In genomic region chr4:37836838-37837413, GRCh38 we compare ENCODE assay signal across 15 cellular contexts. TPM values are rescaled to one million over a fixed set of nuclear protein-coding genes. Genes with fewer than 3 reads are reported as not detected.
DNase-seq lines count a peak whose midpoint lies in the region; TF ChIP-seq lines count a peak whose summit lies in the region.
"Had no signal": no experiment of that assay in that cellular context is flagged by ENCODE, and none has a peak within 500 bp of the region (broad histone marks: within the 10 kb centered on the region; RNA-seq: fewer than 3 reads in every experiment).

No MANE protein-coding gene starts in this region.

- intact Hi-C loops in esophagus squamous epithelium (cut with DNase I): loop anchor here (10.0 kb wide), 1 partner anchor 138 kb away; no protein-coding TSS in a partner anchor

- no peaks in the 10 kb centered on the region for H3K27me3 Mint-ChIP-seq in T-helper 2 cell treated with Interferon-gamma antibody and Interleukin-4, amounts not matched to agents 5 μg/mL and 100 μg/mL, for 36 hours (ENCODE audit: low read depth)

- no peaks in the 10 kb centered on the region for H3K27me3 ChIP-seq in esophagus squamous epithelium
- no peaks in the 10 kb centered on the region for H3K27me3 ChIP-seq in skeletal muscle satellite cell (ENCODE audit: control insufficient read depth, insufficient read depth, low read length)
- H3K27me3 ChIP-seq: thyroid gland had no signal

- H3K4me1 ChIP-seq in esophagus squamous epithelium: peaks cover 0 to 27% (median 3%) of the 10 kb centered on the region in 3 donors
- peaks cover 11% of the 10 kb centered on the region for H3K4me1 ChIP-seq in skeletal muscle satellite cell (ENCODE audit: control insufficient read depth, insufficient read depth, low read length)
- H3K4me1 ChIP-seq: thyroid gland had no signal

- H3K27ac ChIP-seq in esophagus squamous epithelium: peak overlapping the region; percentile 14 to 55 (median 28)
- H3K27ac ChIP-seq: thyroid gland, VCaP had no signal

- no peaks in the 10 kb centered on the region for H3K9me3 Mint-ChIP-seq in T-helper 2 cell treated with Interferon-gamma antibody and Interleukin-4, amounts not matched to agents 5 μg/mL and 100 μg/mL, for 36 hours

- H3K4me2 ChIP-seq in skeletal muscle satellite cell (ENCODE audit: low read length): peak overlapping the region; percentile 37

- H3K4me3 ChIP-seq in esophagus squamous epithelium (no peak overlapping the region), skeletal muscle satellite cell (ENCODE audit: low read length) (no peak overlapping the region)
- H3K4me3 ChIP-seq: thyroid gland had no signal

- peaks cover 19% of the 10 kb centered on the region for H3K4me1 Mint-ChIP-seq in T-helper 2 cell treated with Interferon-gamma antibody and Interleukin-4, amounts not matched to agents 5 μg/mL and 100 μg/mL, for 36 hours (ENCODE audit: low read depth)

- H3K4me3 Mint-ChIP-seq in T-helper 2 cell treated with Interferon-gamma antibody and Interleukin-4, amounts not matched to agents 5 μg/mL and 100 μg/mL, for 36 hours: no peak overlapping the region

- no peaks in the 10 kb centered on the region for H3K9me3 ChIP-seq in esophagus squamous epithelium
- no peaks in the 10 kb centered on the region for H3K9me3 ChIP-seq in skeletal muscle satellite cell (replicated peaks; ENCODE audit: low read length)
- H3K9me3 ChIP-seq: thyroid gland had no signal

- 64 to 89% methylated on average over 4 of the region's 4 CpGs for WGBS in esophagus squamous epithelium, 2 donors

- H3K9ac ChIP-seq in skeletal muscle satellite cell (ENCODE audit: low read depth, low read length): no peak overlapping the region

- DNase-seq in T-helper 2 cell treated with Interferon-gamma antibody and Interleukin-4, amounts not matched to agents 5 μg/mL and 100 μg/mL, for 36 hours (ENCODE audit: low spot score): no peak
- DNase-seq in T-helper 2 cell: no peak
- DNase-seq in NCI-H226: peak; percentile 6
- no peak for DNase-seq in esophagus squamous epithelium (lab: John Stamatoyannopoulos, UW)
- DNase-seq in middle frontal gyrus (ENCODE audit: extremely low spot score, low spot score): no peak
- DNase-seq in NCI-H2171 treated with DMSO at 0.1 percent for 48 hours (lab: John Stamatoyannopoulos, UW): no peak
- no peak for DNase-seq in DMS153 treated with DMSO at 0.1 percent for 48 hours (lab: John Stamatoyannopoulos, UW; ENCODE audit: unreplicated experiment)
- DNase-seq: anterior cingulate cortex, islet precursor cell, NCI-H146, SHP77 treated with DMSO at 0.1 percent for 48 hours, small intestine, thyroid gland had no signal

- H3K36me3 Mint-ChIP-seq in T-helper 2 cell treated with Interferon-gamma antibody and Interleukin-4, amounts not matched to agents 5 μg/mL and 100 μg/mL, for 36 hours (ENCODE audit: low read depth): peaks cover 59% of the 10 kb centered on the region

- peaks cover 0 to 100% (median 38%) of the 10 kb centered on the region in 3 donors for H3K36me3 ChIP-seq in esophagus squamous epithelium
- peaks cover 38% of the 10 kb centered on the region for H3K36me3 ChIP-seq in skeletal muscle satellite cell (ENCODE audit: insufficient read depth, low read length)

- H3K27ac Mint-ChIP-seq in T-helper 2 cell treated with Interferon-gamma antibody and Interleukin-4, amounts not matched to agents 5 μg/mL and 100 μg/mL, for 36 hours: peak overlapping the region; percentile 58

- TF ChIP-seq POLR2A in esophagus squamous epithelium (IDR thresholded peaks at IDR 0.05): no peak

- TF ChIP-seq CTCF in esophagus squamous epithelium (IDR thresholded peaks at IDR 0.05): no peak

RNA-seq across cellular contexts. Expression of gene PGM2, which starts 10.4 kb away (rescaled TPM):
- total RNA-seq in esophagus squamous epithelium: 100 to 1,000 TPM in 2 of 4 donors, 10 to 100 TPM in 2; 65.6 to 127 (median 93.6) TPM
- 30.4 and 36.8 TPM in 2 replicates for total RNA-seq in skeletal muscle satellite cell (2012; rRNA removed)

RNA-seq across cellular contexts. Expression of gene TBC1D1, which starts 54.0 kb away (rescaled TPM):
- total RNA-seq in esophagus squamous epithelium: 10 to 100 TPM in 3 of 4 donors, 1 to 10 TPM in 1; 6.9 to 44.6 (median 25.6) TPM
- 58.3 and 65.9 TPM in 2 replicates for total RNA-seq in skeletal muscle satellite cell (2012; rRNA removed)
